1 cellular context compared by ENCODE assay signal in genomic region chr10:102644646-102645387, GRCh38.
TF ChIP-seq lines count a peak whose summit lies in the region.

No MANE protein-coding gene starts in this region.

TF ChIP-seq in WTC11, 78 proteins besides CTCF, POLR2A, EP300 and RAD21 (continued from another document):
- peak; percentile 92 for TF ChIP-seq PREB (CRISPR knock-in tag; IDR thresholded peaks at IDR 0.05; ENCODE audit: borderline replicate concordance)
- no peak for TF ChIP-seq GRHL2 (CRISPR knock-in tag; IDR thresholded peaks at IDR 0.05; ENCODE audit: insufficient replicate concordance, severe bottlenecking)
- no peak for TF ChIP-seq NFATC4 (CRISPR knock-in tag; IDR thresholded peaks at IDR 0.05)
- TF ChIP-seq KAT7 (CRISPR knock-in tag; IDR thresholded peaks at IDR 0.05; ENCODE audit: borderline replicate concordance) = no peak
- TF ChIP-seq USF2 (CRISPR knock-in tag; IDR thresholded peaks at IDR 0.05) = peak; percentile 72
- TF ChIP-seq NR3C1 (CRISPR knock-in tag; conservative IDR thresholded peaks at IDR 0.05; ENCODE audit: low read depth) = no peak
- TF ChIP-seq MAX (CRISPR knock-in tag; IDR thresholded peaks at IDR 0.05) = peak; percentile 96
- peak; percentile 92 for TF ChIP-seq ZNF232 (CRISPR knock-in tag; IDR thresholded peaks at IDR 0.05)
- TF ChIP-seq ATF1 (CRISPR knock-in tag; IDR thresholded peaks at IDR 0.05) = peak; percentile 73; the same call in 1 of the 2 replicates
- no peak for TF ChIP-seq ZNF425 (CRISPR knock-in tag; conservative IDR thresholded peaks at IDR 0.05)
- 0 out of 2 replicates have a peak, but pooled peaks have one; percentile 66 for TF ChIP-seq CBFB (CRISPR knock-in tag; IDR thresholded peaks at IDR 0.05; ENCODE audit: low read depth)
- peak; percentile 77; the same call in 1 of the 2 replicates for TF ChIP-seq ZBTB21 (CRISPR knock-in tag; IDR thresholded peaks at IDR 0.05; ENCODE audit: borderline replicate concordance)
- no peak for TF ChIP-seq NR1H2 (CRISPR knock-in tag; IDR thresholded peaks at IDR 0.05)
- no peak for TF ChIP-seq TEAD4 (CRISPR knock-in tag; IDR thresholded peaks at IDR 0.05)
- no peak for TF ChIP-seq AR (CRISPR knock-in tag; IDR thresholded peaks at IDR 0.05)
- TF ChIP-seq PRRX2 (CRISPR knock-in tag; IDR thresholded peaks at IDR 0.05) = no peak
- TF ChIP-seq ELF4 (CRISPR knock-in tag; IDR thresholded peaks at IDR 0.05; ENCODE audit: low read depth) = 0 out of 2 replicates have a peak, but pooled peaks have one; percentile 30
- no peak for TF ChIP-seq ZSCAN18 (CRISPR knock-in tag; IDR thresholded peaks at IDR 0.05)
- TF ChIP-seq E2F4 (CRISPR knock-in tag; IDR thresholded peaks at IDR 0.05; ENCODE audit: borderline replicate concordance, low read depth) = peak; percentile 53; the same call in 1 of the 2 replicates
- TF ChIP-seq ZNF121 (CRISPR knock-in tag; IDR thresholded peaks at IDR 0.05) = no peak
- TF ChIP-seq ZNF532 (CRISPR knock-in tag; IDR thresholded peaks at IDR 0.05; ENCODE audit: borderline replicate concordance) = no peak
- peak; percentile 93; the same call in 1 of the 2 replicates for TF ChIP-seq FOXP1 (CRISPR knock-in tag; IDR thresholded peaks at IDR 0.05; ENCODE audit: borderline replicate concordance)
- TF ChIP-seq RORB (CRISPR knock-in tag; IDR thresholded peaks at IDR 0.05) = no peak
- TF ChIP-seq NFYB (CRISPR knock-in tag; conservative IDR thresholded peaks at IDR 0.05; ENCODE audit: low read depth) = no peak; the same call in 1 of the 2 replicates
- no peak for TF ChIP-seq HMGA2 (CRISPR knock-in tag; IDR thresholded peaks at IDR 0.05)
- TF ChIP-seq ATF3 (CRISPR knock-in tag; conservative IDR thresholded peaks at IDR 0.05) = no peak
- TF ChIP-seq GABPB1 (CRISPR knock-in tag; IDR thresholded peaks at IDR 0.05) = peak; percentile 61; the same call in 1 of the 2 replicates
- TF ChIP-seq ZNF671 (CRISPR knock-in tag; IDR thresholded peaks at IDR 0.05) = no peak
- TF ChIP-seq ZNF423 (CRISPR knock-in tag; IDR thresholded peaks at IDR 0.05) = peak; percentile 71
- TF ChIP-seq HMGXB4 (CRISPR knock-in tag; IDR thresholded peaks at IDR 0.05) = peak; percentile 92; the same call in 1 of the 2 replicates
- TF ChIP-seq CREB1 (CRISPR knock-in tag; IDR thresholded peaks at IDR 0.05) = 0 out of 2 replicates have a peak, but pooled peaks have one; percentile 35
- TF ChIP-seq TP53 (CRISPR knock-in tag; IDR thresholded peaks at IDR 0.05) = peak; percentile 89; the same call in 1 of the 2 replicates
- peak; percentile 68; the same call in 1 of the 2 replicates for TF ChIP-seq CREM (CRISPR knock-in tag; IDR thresholded peaks at IDR 0.05)
- TF ChIP-seq ZNF138 (CRISPR knock-in tag; conservative IDR thresholded peaks at IDR 0.05) = peak; percentile 94; the same call in 1 of the 2 replicates
- TF ChIP-seq SOX15 (CRISPR knock-in tag; IDR thresholded peaks at IDR 0.05) = no peak
